In genomic region chr3:159246385-159246784, GRCh38 we compare ENCODE assay signal across 4 cellular contexts.
"Had no signal": no experiment of that assay in that cellular context is flagged by ENCODE, and none has a peak within 500 bp of the region (broad histone marks: within the 10 kb centered on the region; RNA-seq: fewer than 3 reads in every experiment).

No MANE protein-coding gene starts in this region.

- DNase-seq: H9 had no signal

- H3K27me3 Mint-ChIP-seq: IgD-negative memory B cell had no signal

- H3K36me3 Mint-ChIP-seq: IgD-negative memory B cell had no signal

- H3K9me3 Mint-ChIP-seq: GM23338, H9 had no signal

- H3K4me3 ChIP-seq: GM23338 had no signal

- H3K27ac Mint-ChIP-seq: GM23338, H9, IgD-negative memory B cell had no signal

- ATAC-seq: GM23338, HepG2 had no signal

- H2AFZ ChIP-seq: GM23338 had no signal

- H3K4me3 Mint-ChIP-seq: GM23338, H9 had no signal

- H3K4me1 Mint-ChIP-seq: GM23338, H9 had no signal

- H3K4me2 ChIP-seq: GM23338 had no signal
